In the genomic region with DNA sequence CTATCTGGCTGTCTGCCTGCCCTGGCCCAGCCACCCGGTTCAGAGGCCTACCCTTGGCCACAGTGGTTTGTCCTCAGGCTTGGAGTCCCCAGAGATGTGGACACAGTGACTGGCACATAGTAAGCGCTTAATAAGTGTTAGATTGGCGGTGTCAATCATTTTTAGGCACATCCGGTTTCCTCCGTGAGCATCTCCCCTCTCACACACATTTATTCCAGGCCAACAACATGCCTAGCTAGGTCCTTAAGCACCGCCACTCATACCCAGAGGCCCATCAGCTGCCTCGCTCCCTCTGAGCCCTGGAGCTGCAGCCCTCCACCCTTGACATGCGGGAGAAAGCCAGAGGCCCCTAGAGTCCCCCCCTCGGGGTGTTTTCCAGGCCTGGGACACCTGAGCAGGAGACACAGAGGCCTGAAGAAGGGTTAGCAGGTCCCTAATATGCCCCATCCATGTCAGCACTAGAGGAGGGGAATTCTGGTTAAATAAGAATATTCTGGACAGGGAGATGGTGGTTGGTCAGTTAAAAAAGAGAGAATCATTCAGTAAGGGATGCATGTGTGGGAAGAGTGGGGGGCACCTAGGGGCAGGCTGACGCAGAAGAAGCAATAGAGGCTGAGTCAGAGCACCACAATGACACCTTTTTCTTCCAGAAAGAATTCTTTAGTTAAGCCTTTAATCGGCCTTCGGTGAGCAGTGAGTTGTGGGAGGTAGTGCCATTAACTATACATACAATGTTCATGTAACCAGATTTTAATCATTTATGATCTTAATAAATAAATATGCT, we compare ENCODE assay signal across 12 cellular contexts. TPM values are rescaled to one million over a fixed set of nuclear protein-coding genes. Genes with fewer than 3 reads are reported as not detected.
A peak's percentile ranks its signal among the peaks of the same experiment; 100 is the strongest.
DNase-seq lines count a peak whose midpoint lies in the region; ATAC-seq, FAIRE-seq and TF ChIP-seq lines count a peak whose summit lies in the region.
"Had no signal": no experiment of that assay in that cellular context is flagged by ENCODE, and none has a peak within 500 bp of the region (broad histone marks: within the 10 kb centered on the region; RNA-seq: fewer than 3 reads in every experiment).

No MANE protein-coding gene starts in this region.

- DNase-seq in breast epithelium (ENCODE audit: low spot score in 2 of 2) (no peak), MCF 10A (ENCODE audit: unreplicated experiment) (no peak), fibroblast of mammary gland (ENCODE audit: low read depth) (peak; percentile 64), neuronal stem cell (ENCODE audit: low spot score) (no peak), uterus (no peak), RCC 7860 (ENCODE audit: low spot score) (no peak)
- no peak for DNase-seq in activated naive CD4-positive, alpha-beta T cell (lab: John Stamatoyannopoulos, UW)
- no peak for DNase-seq in CD8-positive, alpha-beta T cell
- DNase-seq: DMS153, MG63 had no signal

- FAIRE-seq in RCC 7860 (lab: Jason Lieb, UNC) = no peak
- FAIRE-seq: A204.1, GM12892 had no signal

- WGBS in neuronal stem cell (ENCODE audit: extremely low coverage in 2 of 2, insufficient read length in 2 of 2, insufficient replicate concordance in 1 of 2), 2 donors = no CpG with 5 or more reads among the region's 12 CpGs

- H2AK5ac ChIP-seq in neuronal stem cell (ENCODE audit: low read depth, low read length) = peak overlapping the region; percentile 95

- no peak overlapping the region for H4K8ac ChIP-seq in neuronal stem cell (ENCODE audit: low read depth, low read length)

- no peaks in the 10 kb centered on the region for H3K9me3 Mint-ChIP-seq in MCF 10A (ENCODE audit: unreplicated experiment)
- no peaks in the 10 kb centered on the region for H3K9me3 Mint-ChIP-seq in CD8-positive, alpha-beta T cell

- H3K27ac ChIP-seq in breast epithelium (peak overlapping the region; percentile 84 to 92), neuronal stem cell (replicated peaks; ENCODE audit: low read length) (no peak overlapping the region), uterus (peak overlapping the region; percentile 94 to 100)
- H3K27ac ChIP-seq in CD8-positive, alpha-beta T cell (ENCODE audit: low read depth, low read length) = no peak overlapping the region

- H3K27me3 Mint-ChIP-seq in MCF 10A (ENCODE audit: insufficient read depth, unreplicated experiment) = no peaks in the 10 kb centered on the region
- H3K27me3 Mint-ChIP-seq in CD8-positive, alpha-beta T cell (ENCODE audit: low read depth) = peaks cover 72% of the 10 kb centered on the region

- H3K14ac ChIP-seq in neuronal stem cell (ENCODE audit: low read length) = no peak overlapping the region

- no peak overlapping the region for H3K27ac Mint-ChIP-seq in MCF 10A (ENCODE audit: low read depth, unreplicated experiment)
- H3K27ac Mint-ChIP-seq in CD8-positive, alpha-beta T cell = no peak overlapping the region

- peaks cover 5% of the 10 kb centered on the region for H3K4me1 Mint-ChIP-seq in MCF 10A (ENCODE audit: insufficient read depth, unreplicated experiment)
- H3K4me1 Mint-ChIP-seq in CD8-positive, alpha-beta T cell (ENCODE audit: low read depth) = peaks cover 15% of the 10 kb centered on the region

- H2BK15ac ChIP-seq in neuronal stem cell (ENCODE audit: low read length) = peak overlapping the region; percentile 68

- TF ChIP-seq CTCF in breast epithelium (IDR thresholded peaks at IDR 0.05) (no peak), MCF 10A (IDR thresholded peaks at IDR 0.05; ENCODE audit: unreplicated experiment) (no peak), fibroblast of mammary gland (conservative IDR thresholded peaks at IDR 0.05; ENCODE audit: control insufficient read depth, insufficient read depth, low read depth, low read length) (no peak), uterus (IDR thresholded peaks at IDR 0.05) (no peak)
- TF ChIP-seq CTCF in CD8-positive, alpha-beta T cell (IDR thresholded peaks at IDR 0.05) = no peak

- H2BK5ac ChIP-seq in neuronal stem cell (ENCODE audit: low read length) = no peak overlapping the region

- H3K4ac ChIP-seq in neuronal stem cell (ENCODE audit: low read length) = no peak overlapping the region

- peaks cover 2% of the 10 kb centered on the region for H3K79me1 ChIP-seq in neuronal stem cell (ENCODE audit: low read depth, low read length)

- peak overlapping the region; percentile 97 for H3K18ac ChIP-seq in neuronal stem cell (ENCODE audit: low read length)

- H3K4me1 ChIP-seq in breast epithelium = peaks cover 0 to 4% of the 10 kb centered on the region in 2 donors
- peaks cover 25 to 51% of the 10 kb centered on the region in 2 donors for H3K4me1 ChIP-seq in neuronal stem cell (ENCODE audit: control insufficient read depth in 2 of 2, insufficient read depth in 1 of 2, low read depth in 1 of 2, low read length in 2 of 2)
- no peaks in the 10 kb centered on the region for H3K4me1 ChIP-seq in uterus
- peaks cover 11% of the 10 kb centered on the region for H3K4me1 ChIP-seq in CD8-positive, alpha-beta T cell (ENCODE audit: insufficient read depth, low read length)

- CTCF ChIA-PET in MCF 10A (lab: Yijun Ruan, JAX) = interaction anchor here (0.8 to 3.8 kb wide), 2 partner anchors 25 to 235 kb away, joined by 3 to 28 read pairs; no protein-coding TSS in a partner anchor
- CTCF ChIA-PET in CD8-positive, alpha-beta T cell (lab: Charles Lee) = no interaction called here

- H3K23ac ChIP-seq in neuronal stem cell (ENCODE audit: low read depth, low read length, poor library complexity) = no peak overlapping the region

- intact Hi-C loops in breast epithelium (cut with DNase I; ENCODE audit: low total_unique reads) = no loop called here
- intact Hi-C loops in MCF 10A (cut with micrococcal nuclease) = no loop called here
- intact Hi-C loops in uterus (cut with DNase I; ENCODE audit: low total_unique reads) = no loop called here
- intact Hi-C loops in CD8-positive, alpha-beta T cell (cut with DNase I, micrococcal nuclease) = loop anchor here in 1 of 2 experiments (10.0 kb wide), 1 partner anchor 882 kb away; no protein-coding TSS in a partner anchor

- H2AFZ ChIP-seq in neuronal stem cell (ENCODE audit: low read length) = no peak overlapping the region

- no peak overlapping the region for H3K4me2 ChIP-seq in neuronal stem cell (ENCODE audit: insufficient read depth, low read length, poor library complexity, severe bottlenecking)

- no peak for TF ChIP-seq POLR2A in breast epithelium (IDR thresholded peaks at IDR 0.05)
- TF ChIP-seq POLR2A in uterus (IDR thresholded peaks at IDR 0.05) = no peak

- H3K4me3 ChIP-seq in breast epithelium (peak overlapping the region in 1 of 3 donors; percentile 36), fibroblast of mammary gland (ENCODE audit: control insufficient read depth, low read depth, low read length) (no peak overlapping the region), neuronal stem cell (ENCODE audit: low read length in 2 of 2) (peak overlapping the region in 1 of 2 donors; percentile 43), uterus (peak overlapping the region; percentile 13 to 51)
- H3K4me3 ChIP-seq in CD8-positive, alpha-beta T cell (ENCODE audit: low read depth, low read length) = no peak overlapping the region
- H3K4me3 ChIP-seq: MG63 had no signal

- no peak for ATAC-seq in CD8-positive, alpha-beta T cell

- H3K27me3 ChIP-seq in breast epithelium (peaks cover 0 to 14% of the 10 kb centered on the region in 2 donors), neuronal stem cell (ENCODE audit: control insufficient read depth in 3 of 3, insufficient read depth in 3 of 3, low read depth in 1 of 3, low read length in 3 of 3) (peaks cover 4 to 35% (median 13%) of the 10 kb centered on the region in 3 experiments), uterus (no peaks in the 10 kb centered on the region)
- peaks cover 51% of the 10 kb centered on the region for H3K27me3 ChIP-seq in CD8-positive, alpha-beta T cell (ENCODE audit: insufficient read depth, low read length)
- H3K27me3 ChIP-seq: MG63 had no signal

- no peak overlapping the region for H2BK120ac ChIP-seq in neuronal stem cell (ENCODE audit: low read depth, low read length)

- H3K9ac ChIP-seq in neuronal stem cell (ENCODE audit: low read depth, low read length, poor library complexity) = peak overlapping the region; percentile 47

- H4K91ac ChIP-seq in neuronal stem cell (ENCODE audit: low read depth, low read length, poor library complexity) = no peak overlapping the region

- no peak overlapping the region for H2BK12ac ChIP-seq in neuronal stem cell (ENCODE audit: low read length)

- no peaks in the 10 kb centered on the region for H3K36me3 Mint-ChIP-seq in MCF 10A (ENCODE audit: insufficient read depth, unreplicated experiment)
- no peaks in the 10 kb centered on the region for H3K36me3 Mint-ChIP-seq in CD8-positive, alpha-beta T cell

- POLR2A ChIA-PET in MCF 10A (lab: Yijun Ruan, JAX) = interaction anchor here (1.0 to 2.1 kb wide), 2 partner anchors 12 kb away, joined by 3 to 12 read pairs; no protein-coding TSS in a partner anchor
- POLR2A ChIA-PET in CD8-positive, alpha-beta T cell (lab: Charles Lee) = no interaction called here

- H3K4me3 Mint-ChIP-seq in MCF 10A (ENCODE audit: unreplicated experiment) = no peak overlapping the region
- H3K4me3 Mint-ChIP-seq in CD8-positive, alpha-beta T cell = no peak overlapping the region

- no TSS peak for BruUV-seq in MCF 10A (replicated peaks; lab: Mats Ljungman, UMichigan)

- H3K36me3 ChIP-seq in breast epithelium = no peaks in the 10 kb centered on the region
- H3K36me3 ChIP-seq in neuronal stem cell (replicated peaks in 1 of 2; ENCODE audit: control insufficient read depth in 2 of 2, insufficient read depth in 2 of 2, low read length in 2 of 2) = peaks cover 0 to 6% of the 10 kb centered on the region in 2 donors
- H3K36me3 ChIP-seq in uterus = no peaks in the 10 kb centered on the region
- H3K36me3 ChIP-seq in CD8-positive, alpha-beta T cell (ENCODE audit: insufficient read depth, low read length) = no peaks in the 10 kb centered on the region

- H3K9me3 ChIP-seq in breast epithelium = no peaks in the 10 kb centered on the region
- no peaks in the 10 kb centered on the region for H3K9me3 ChIP-seq in neuronal stem cell (replicated peaks in 1 of 2; ENCODE audit: control insufficient read depth in 2 of 2, insufficient read depth in 1 of 2, low read depth in 1 of 2, low read length in 2 of 2)
- H3K9me3 ChIP-seq in uterus = no peaks in the 10 kb centered on the region
- H3K9me3 ChIP-seq in CD8-positive, alpha-beta T cell (ENCODE audit: low read length) = no peaks in the 10 kb centered on the region
- H3K9me3 ChIP-seq: MG63 had no signal

RNA-seq across cellular contexts. Expression of gene NR2F2, which starts 22.3 kb away (rescaled TPM):
- total RNA-seq in breast epithelium = 10 to 100 TPM; 13.2 to 22.9 (median 13.6) TPM
- 9.6 and 10.9 TPM in 2 replicates for total RNA-seq in MCF 10A (2022)
- 43.2 TPM for polyA plus RNA-seq in neuronal stem cell (2013, experiment 1 of 2)
- 45.4 TPM for polyA plus RNA-seq in neuronal stem cell (2013, experiment 2 of 2)
- 100 to 1,000 TPM in 1 of 4 donors, 10 to 100 TPM in 3; 23.6 to 255 (median 51.9) TPM for total RNA-seq in uterus
- total RNA-seq in CD8-positive, alpha-beta T cell = not detected

Comparison
In these comparisons a context has a peak if more than half of its experiments do, and no peak if none do; other contexts are left out.
1. H3K27ac ChIP-seq: peak in breast epithelium (2 of 2) and uterus (2 of 2); none in neuronal stem cell (single experiment) and CD8-positive, alpha-beta T cell (single experiment).
2. H3K4me3 ChIP-seq: peak in uterus (2 of 2); none in fibroblast of mammary gland (single experiment) and CD8-positive, alpha-beta T cell (single experiment).
3. RNA of gene NR2F2, which starts 22.3 kb away (total RNA-seq): 23.6 to 255 TPM in uterus, 13.2 to 22.9 TPM in breast epithelium and 9.6 to 10.9 TPM in MCF 10A; not detected in CD8-positive, alpha-beta T cell; every median in the first group is over 10 times any median in the second.